ENCODE assay signal across 22 cellular contexts in genomic region chr17:41544935-41545334, GRCh38. TPM values are rescaled to one million over a fixed set of nuclear protein-coding genes. Genes with fewer than 3 reads are reported as not detected.
DNase-seq lines count a peak whose midpoint lies in the region; ATAC-seq and TF ChIP-seq lines count a peak whose summit lies in the region.
"Had no signal": no experiment of that assay in that cellular context is flagged by ENCODE, and none has a peak within 500 bp of the region (broad histone marks: within the 10 kb centered on the region; RNA-seq: fewer than 3 reads in every experiment).

No MANE protein-coding gene starts in this region.

- H3K27ac ChIP-seq in mammary epithelial cell (ENCODE audit: insufficient read depth, low read depth, low read length) (no peak overlapping the region), epithelial cell of prostate (peak overlapping the region; percentile 50), transverse colon (peak overlapping the region; percentile 61 to 75 (median 70))
- H3K27ac ChIP-seq: dorsolateral prefrontal cortex, GM23248, prostate gland had no signal

- no peak for TF ChIP-seq POLR2A in transverse colon (IDR thresholded peaks at IDR 0.05)

- H3K4me3 Mint-ChIP-seq in MCF 10A (ENCODE audit: unreplicated experiment) = no peak overlapping the region
- H3K4me3 Mint-ChIP-seq: activated CD4-positive, alpha-beta T cell treated with anti-CD3 and anti-CD28 coated beads, Interleukin-2, amount 10 ng/mL, durations not matched to agents 24 days and 14 days; nephron progenitor cell had no signal

- no peaks in the 10 kb centered on the region for H3K79me2 ChIP-seq in mammary epithelial cell (ENCODE audit: insufficient read depth, low read length)

- dilution Hi-C loops in mammary epithelial cell (cut with HindIII; ENCODE audit: low sequenced_read_pairs) = no loop called here

- no TSS peak for BruUV-seq in mammary epithelial cell (replicated peaks; lab: Mats Ljungman, UMichigan)
- no TSS peak for BruUV-seq in MCF 10A (replicated peaks; lab: Mats Ljungman, UMichigan)

- TF ChIP-seq CTCF in mammary epithelial cell (conservative IDR thresholded peaks at IDR 0.05 in 1 of 2, IDR thresholded peaks at IDR 0.05 in 1 of 2; ENCODE audit: extremely low read depth in 1 of 2, insufficient read depth in 1 of 2, low read depth in 1 of 2, low read length in 2 of 2) (no peak), MCF 10A (IDR thresholded peaks at IDR 0.05; ENCODE audit: unreplicated experiment) (no peak), transverse colon (IDR thresholded peaks at IDR 0.05) (no peak)

- H3K27ac Mint-ChIP-seq in MCF 10A (ENCODE audit: low read depth, unreplicated experiment) = no peak overlapping the region
- H3K27ac Mint-ChIP-seq: activated CD4-positive, alpha-beta T cell treated with anti-CD3 and anti-CD28 coated beads, Interleukin-2, amount 10 ng/mL, durations not matched to agents 24 days and 14 days had no signal

- no peak overlapping the region for H3K4me3 ChIP-seq in mammary epithelial cell (replicated peaks in 1 of 3; ENCODE audit: insufficient read depth in 1 of 3, low read depth in 2 of 3, low read length in 3 of 3)
- no peak overlapping the region for H3K4me3 ChIP-seq in transverse colon
- H3K4me3 ChIP-seq: dorsolateral prefrontal cortex, GM23248, prostate gland had no signal

- H3K4me2 ChIP-seq in mammary epithelial cell (ENCODE audit: insufficient read depth, low read depth, low read length) = no peak overlapping the region

- POLR2A ChIA-PET in MCF 10A (lab: Yijun Ruan, JAX) = interaction anchor here (0.6 to 1.6 kb wide), 4 partner anchors 24 to 732 kb away, joined by 3 to 6 read pairs (median 4); no protein-coding TSS in a partner anchor

- H2AFZ ChIP-seq in mammary epithelial cell (ENCODE audit: low read depth, low read length) = peak overlapping the region; percentile 60
- H2AFZ ChIP-seq: GM23248 had no signal

- peaks cover 58% of the 10 kb centered on the region for H3K4me1 ChIP-seq in mammary epithelial cell (ENCODE audit: insufficient read depth, low read length)
- peaks cover 6 to 57% (median 41%) of the 10 kb centered on the region in 4 donors for H3K4me1 ChIP-seq in transverse colon

- no peaks in the 10 kb centered on the region for H4K20me1 ChIP-seq in mammary epithelial cell (ENCODE audit: insufficient read depth, low read length)

- intact Hi-C loops in mammary epithelial cell (cut with micrococcal nuclease) (loop anchor here (5.0 kb wide), 1 partner anchor 483 kb away; the partner anchor contains the start of gene KRTAP2-3), MCF 10A (cut with micrococcal nuclease) (loop anchor here (5.0 kb wide), 1 partner anchor 743 kb away; no protein-coding TSS in a partner anchor), transverse colon (cut with DNase I; ENCODE audit: low total_unique reads) (loop anchor here (5.0 kb wide), 2 partner anchors 102 to 117 kb away; no protein-coding TSS in a partner anchor)

- CTCF ChIA-PET in mammary epithelial cell (lab: Charles Lee; ENCODE audit: low non-redundant PET) = no interaction called here
- CTCF ChIA-PET in MCF 10A (lab: Yijun Ruan, JAX) = interaction anchor here (0.5 to 2.0 kb wide), 8 partner anchors 49 to 1594 kb away, joined by 3 to 11 read pairs (median 3); no protein-coding TSS in a partner anchor

- in situ Hi-C loops in mammary epithelial cell (cut with MboI; ENCODE audit: low sequenced_read_pairs in 2 of 2) (loop anchor here in 1 of 2 donors (10.0 kb wide), 1 partner anchor 740 kb away; no protein-coding TSS in a partner anchor), transverse colon (cut with MboI; ENCODE audit: low pct_ligation_motif_present in 1 of 4, low pct_unique_long_range_greater_than_20kb in 1 of 4, low sequenced_read_pairs in 3 of 4) (loop anchor here in 3 of 4 donors (5.0 to 25.0 kb wide), 4 partner anchors 120 to 640 kb away; no protein-coding TSS in a partner anchor)

- DNase-seq in mammary epithelial cell = no peak
- no peak for DNase-seq in MCF 10A (ENCODE audit: unreplicated experiment)
- DNase-seq in epithelial cell of prostate (ENCODE audit: low read depth, low spot score) = no peak
- DNase-seq in transverse colon = no peak
- no peak for DNase-seq in NCI-H2171 treated with DMSO at 0.1 percent for 48 hours (lab: John Stamatoyannopoulos, UW)
- DNase-seq: 8988T; activated CD4-positive, alpha-beta T cell treated with anti-CD3 and anti-CD28 coated beads, Interleukin-2, amount 10 ng/mL, durations not matched to agents 24 days and 14 days; activated CD8-positive, alpha-beta memory T cell treated with anti-CD3 and anti-CD28 coated beads, Interleukin-2, amount 50 U/mL, for 4 hours; C1 segment of cervical spinal cord; dorsolateral prefrontal cortex; GM23248; mesendoderm; nephron progenitor cell; SHP77 treated with DMSO at 0.1 percent for 48 hours; stimulated activated CD4-positive, alpha-beta T cell treated with anti-CD3 and anti-CD28 coated beads, Interleukin-4, amount 100 ng/mL, for 24 hours had no signal

- H3K4me1 Mint-ChIP-seq in MCF 10A (ENCODE audit: insufficient read depth, unreplicated experiment) = peaks cover 42% of the 10 kb centered on the region

- H3K9me3 ChIP-seq in mammary epithelial cell (replicated peaks; ENCODE audit: insufficient read depth, low read length) = no peaks in the 10 kb centered on the region
- H3K9me3 ChIP-seq in transverse colon = no peaks in the 10 kb centered on the region
- H3K9me3 ChIP-seq: prostate gland had no signal

- H3K27me3 Mint-ChIP-seq in MCF 10A (ENCODE audit: insufficient read depth, unreplicated experiment) = no peaks in the 10 kb centered on the region

- H3K27me3 ChIP-seq in mammary epithelial cell (ENCODE audit: insufficient read depth, low read length) (no peaks in the 10 kb centered on the region), transverse colon (no peaks in the 10 kb centered on the region)
- H3K27me3 ChIP-seq: dorsolateral prefrontal cortex had no signal

- WGBS in mammary epithelial cell (ENCODE audit: low coverage, missing lambda C conversion rate) = 98% methylated on average over 5 of the region's 5 CpGs
- WGBS in transverse colon (ENCODE audit: low coverage in 1 of 2), 2 donors = 88 to 93% methylated on average over 2 to 5 of the region's 5 CpGs

- TF ChIP-seq EP300 in transverse colon (IDR thresholded peaks at IDR 0.05; ENCODE audit: low read depth) = no peak

- ATAC-seq in GM18907 (IDR thresholded peaks at IDR 0.05; ENCODE audit: unreplicated experiment) = no peak

- no peak overlapping the region for H3K9ac ChIP-seq in mammary epithelial cell (ENCODE audit: insufficient read depth, low read length)
- H3K9ac ChIP-seq: GM23248 had no signal

- no peaks in the 10 kb centered on the region for H3K36me3 Mint-ChIP-seq in MCF 10A (ENCODE audit: insufficient read depth, unreplicated experiment)

- H3K9me3 Mint-ChIP-seq in MCF 10A (ENCODE audit: unreplicated experiment) = peaks cover 8% of the 10 kb centered on the region

- no peaks in the 10 kb centered on the region for H3K36me3 ChIP-seq in mammary epithelial cell (ENCODE audit: insufficient read depth, low read length)
- H3K36me3 ChIP-seq in transverse colon = no peaks in the 10 kb centered on the region
- H3K36me3 ChIP-seq: prostate gland had no signal

RNA-seq across cellular contexts. Expression of gene KRT19, which starts 16.8 kb away (rescaled TPM):
- total RNA-seq in mammary epithelial cell (10 to 100 TPM in 1 of 2 donors, not detected in 1; 29.3 TPM), MCF 10A (2022) (0.68 TPM in 1 of 2 replicates, not detected in the other), transverse colon (1,000 to 10,000 TPM in 3 of 4 donors, 100 to 1,000 TPM in 1; 788 to 3,666 (median 2,734) TPM)
- polyA plus RNA-seq in mammary epithelial cell = 1.7 TPM
- polyA minus RNA-seq in mammary epithelial cell = not detected
- total RNA-seq: activated CD4-positive, alpha-beta T cell treated with anti-CD3 and anti-CD28 coated beads, Interleukin-2, amount 10 ng/mL, durations not matched to agents 24 days and 14 days; T-helper 1 cell treated with Interleukin-12 subunit alpha and Interleukin-12 subunit beta and Interleukin-4 antibody, amounts not matched to agents 30 ng/mL and 1 ng/mL, for 36 hours had no signal

RNA-seq across cellular contexts. Expression of gene KRT15, which starts 26.2 kb away (rescaled TPM):
- 1,000 to 10,000 TPM in 1 of 2 donors, 100 to 1,000 TPM in 1; 302 to 1,980 TPM for total RNA-seq in mammary epithelial cell
- 2,083 TPM for polyA plus RNA-seq in mammary epithelial cell
- 1,726 TPM for polyA minus RNA-seq in mammary epithelial cell
- total RNA-seq in MCF 10A (2022) = 28.8 and 83.4 TPM in 2 replicates
- 10 to 100 TPM in 1 of 4 donors, 1 to 10 TPM in 2, under 1 TPM in 1; 0.80 to 17.6 (median 7.4) TPM for total RNA-seq in transverse colon
- total RNA-seq: activated CD4-positive, alpha-beta T cell treated with anti-CD3 and anti-CD28 coated beads, Interleukin-2, amount 10 ng/mL, durations not matched to agents 24 days and 14 days; cardiac septum; frontal cortex; T-helper 1 cell treated with Interleukin-12 subunit alpha and Interleukin-12 subunit beta and Interleukin-4 antibody, amounts not matched to agents 30 ng/mL and 1 ng/mL, for 36 hours had no signal

RNA-seq across cellular contexts. Expression of gene KRT9, which starts 26.9 kb away (rescaled TPM):
- under 1 TPM; 0.17 to 0.80 TPM for total RNA-seq in mammary epithelial cell
- polyA plus RNA-seq in mammary epithelial cell = 0.35 TPM
- polyA minus RNA-seq in mammary epithelial cell = not detected
- 0.21 and 0.27 TPM in 2 replicates for total RNA-seq in MCF 10A (2022)
- total RNA-seq in transverse colon = not detected
- total RNA-seq: activated CD4-positive, alpha-beta T cell treated with anti-CD3 and anti-CD28 coated beads, Interleukin-2, amount 10 ng/mL, durations not matched to agents 24 days and 14 days; cardiac septum; frontal cortex; GM23248; prostate gland; T-helper 1 cell treated with Interleukin-12 subunit alpha and Interleukin-12 subunit beta and Interleukin-4 antibody, amounts not matched to agents 30 ng/mL and 1 ng/mL, for 36 hours; urinary bladder had no signal
- polyA plus RNA-seq: adipose tissue, GM23248, urinary bladder had no signal

RNA-seq across cellular contexts. Expression of gene KRT13, which starts 39.5 kb away (rescaled TPM):
- total RNA-seq in mammary epithelial cell (1 to 10 TPM in 1 of 2 donors, under 1 TPM in 1; 0.17 to 1.4 TPM), MCF 10A (2022) (not detected in 2 replicates), transverse colon (under 1 TPM in 1 of 4 donors, not detected in 3; 0.27 TPM)
- polyA plus RNA-seq in mammary epithelial cell = 1.2 TPM
- polyA minus RNA-seq in mammary epithelial cell = not detected
- total RNA-seq: activated CD4-positive, alpha-beta T cell treated with anti-CD3 and anti-CD28 coated beads, Interleukin-2, amount 10 ng/mL, durations not matched to agents 24 days and 14 days; cardiac septum; frontal cortex; GM23248; T-helper 1 cell treated with Interleukin-12 subunit alpha and Interleukin-12 subunit beta and Interleukin-4 antibody, amounts not matched to agents 30 ng/mL and 1 ng/mL, for 36 hours had no signal
- polyA plus RNA-seq: GM23248 had no signal

RNA-seq across cellular contexts. Expression of gene KRT14, which starts 41.8 kb away (rescaled TPM):
- total RNA-seq in mammary epithelial cell = 1,000 to 10,000 TPM; 4,602 to 9,976 TPM
- 26,464 TPM for polyA plus RNA-seq in mammary epithelial cell
- 15,260 TPM for polyA minus RNA-seq in mammary epithelial cell
- 696 and 1,755 TPM in 2 replicates for total RNA-seq in MCF 10A (2022)
- total RNA-seq in transverse colon = under 1 TPM in 2 of 4 donors, not detected in 2; 0.32 to 0.68 TPM
- total RNA-seq: activated CD4-positive, alpha-beta T cell treated with anti-CD3 and anti-CD28 coated beads, Interleukin-2, amount 10 ng/mL, durations not matched to agents 24 days and 14 days; cardiac septum; dorsolateral prefrontal cortex; frontal cortex; GM23248; T-helper 1 cell treated with Interleukin-12 subunit alpha and Interleukin-12 subunit beta and Interleukin-4 antibody, amounts not matched to agents 30 ng/mL and 1 ng/mL, for 36 hours; urinary bladder had no signal

Comparison
In these comparisons a context has a peak if more than half of its experiments do, and no peak if none do; other contexts are left out.
1. RNA of gene KRT19, which starts 16.8 kb away (total RNA-seq): 788 to 3,666 TPM in transverse colon; 29.3 TPM in mammary epithelial cell and 0.68 TPM in MCF 10A; every median in the first group is over 10 times any median in the second.